18 cellular contexts compared by ENCODE assay signal in genomic region chr16:81817296-81817695, GRCh38. TPM values are rescaled to one million over a fixed set of nuclear protein-coding genes. Genes with fewer than 3 reads are reported as not detected.
A peak's percentile ranks its signal among the peaks of the same experiment; 100 is the strongest.
DNase-seq lines count a peak whose midpoint lies in the region; ATAC-seq, FAIRE-seq and TF ChIP-seq lines count a peak whose summit lies in the region.
"Had no signal": no experiment of that assay in that cellular context is flagged by ENCODE, and none has a peak within 500 bp of the region (broad histone marks: within the 10 kb centered on the region; RNA-seq: fewer than 3 reads in every experiment).

No MANE protein-coding gene starts in this region.

- intact Hi-C loops in GM12878 (cut with micrococcal nuclease; ENCODE audit: unreplicated experiment) (loop anchor here (1.0 to 10.0 kb wide), 4 partner anchors 19 to 332 kb away; no protein-coding TSS in a partner anchor), transverse colon (cut with DNase I; ENCODE audit: low total_unique reads) (no loop called here)

- TF ChIP-seq EP300 in GM12878 (IDR thresholded peaks at IDR 0.05; ENCODE audit: borderline replicate concordance in 1 of 2, control insufficient read depth in 1 of 2, low read depth in 2 of 2, low read length in 2 of 2) (peak; percentile 69 to 86; a peak in 3 of 4 replicates), transverse colon (IDR thresholded peaks at IDR 0.05; ENCODE audit: low read depth) (no peak)

- peak overlapping the region; percentile 98 for H3K27ac ChIP-seq in GM12878 (ENCODE audit: control insufficient read depth, insufficient read depth)
- peak overlapping the region; percentile 44 to 61 (median 49) for H3K27ac ChIP-seq in transverse colon
- H3K27ac ChIP-seq: cardiac muscle cell had no signal

- H3K27me3 Mint-ChIP-seq in activated naive CD8-positive, alpha-beta T cell treated with anti-CD3 and anti-CD28 coated beads, Interleukin-2, amount 50 U/mL, for 24 hours: peaks cover 2% of the 10 kb centered on the region
- peaks cover 5% of the 10 kb centered on the region for H3K27me3 Mint-ChIP-seq in activated naive CD8-positive, alpha-beta T cell treated with anti-CD3 and anti-CD28 coated beads for 36 hours

- H3K9me3 Mint-ChIP-seq in activated naive CD8-positive, alpha-beta T cell treated with anti-CD3 and anti-CD28 coated beads, Interleukin-2, amount 50 U/mL, for 24 hours: no peaks in the 10 kb centered on the region
- peaks cover 3% of the 10 kb centered on the region for H3K9me3 Mint-ChIP-seq in activated naive CD8-positive, alpha-beta T cell treated with anti-CD3 and anti-CD28 coated beads for 36 hours
- H3K9me3 Mint-ChIP-seq: activated naive CD8-positive, alpha-beta T cell treated with anti-CD3 and anti-CD28 coated beads, Interleukin-2, amount 10 ng/mL, durations not matched to agents 7 days and 5 days; HFFc6 had no signal

- H3K27ac Mint-ChIP-seq in activated naive CD8-positive, alpha-beta T cell treated with anti-CD3 and anti-CD28 coated beads, Interleukin-2, amount 50 U/mL, for 24 hours: peak overlapping the region; percentile 35
- no peak overlapping the region for H3K27ac Mint-ChIP-seq in activated naive CD8-positive, alpha-beta T cell treated with anti-CD3 and anti-CD28 coated beads for 36 hours
- H3K27ac Mint-ChIP-seq: HFFc6 had no signal

- no peaks in the 10 kb centered on the region for H3K27me3 ChIP-seq in GM12878 (replicated peaks in 1 of 2; ENCODE audit: control insufficient read depth in 2 of 2, insufficient read depth in 2 of 2, low read length in 1 of 2)
- no peaks in the 10 kb centered on the region for H3K27me3 ChIP-seq in transverse colon
- H3K27me3 ChIP-seq: cardiac muscle cell had no signal

- peak overlapping the region; percentile 92 for H3K4me2 ChIP-seq in GM12878 (ENCODE audit: control insufficient read depth, insufficient read depth)

- no TSS peak for BruUV-seq in GM12878 (replicated peaks; lab: Mats Ljungman, UMichigan)

- in situ Hi-C loops in GM12878 (cut with MboI): no loop called here
- in situ Hi-C loops in transverse colon (cut with MboI; ENCODE audit: low pct_ligation_motif_present in 1 of 4, low pct_unique_long_range_greater_than_20kb in 1 of 4, low sequenced_read_pairs in 3 of 4): no loop called here

- H3K4me3 Mint-ChIP-seq in activated naive CD8-positive, alpha-beta T cell treated with anti-CD3 and anti-CD28 coated beads, Interleukin-2, amount 50 U/mL, for 24 hours: no peak overlapping the region
- H3K4me3 Mint-ChIP-seq in activated naive CD8-positive, alpha-beta T cell treated with anti-CD3 and anti-CD28 coated beads for 36 hours: no peak overlapping the region
- H3K4me3 Mint-ChIP-seq: HFFc6 had no signal

- ATAC-seq in activated naive CD8-positive, alpha-beta T cell treated with anti-CD3 and anti-CD28 coated beads, Interleukin-2, amount 50 U/mL, for 24 hours: no peak
- ATAC-seq in HG03159 (IDR thresholded peaks at IDR 0.05; ENCODE audit: unreplicated experiment) (peak; percentile 38), GM12878 (peak; percentile 47)
- ATAC-seq: stimulated activated naive CD8-positive, alpha-beta T cell treated with anti-CD3 and anti-CD28 coated beads, Interleukin-15, Interleukin-2, amounts not matched to agents 100 U/mL and 50 U/mL, for 24 hours had no signal

- H3K4me1 Mint-ChIP-seq in activated naive CD8-positive, alpha-beta T cell treated with anti-CD3 and anti-CD28 coated beads, Interleukin-2, amount 50 U/mL, for 24 hours: peaks cover 59% of the 10 kb centered on the region
- peaks cover 10% of the 10 kb centered on the region for H3K4me1 Mint-ChIP-seq in activated naive CD8-positive, alpha-beta T cell treated with anti-CD3 and anti-CD28 coated beads for 36 hours

- RAD21 ChIA-PET in GM12878 (lab: Charles Lee; ENCODE audit: unreplicated experiment): interaction anchor here (0.7 to 5.8 kb wide), 25 partner anchors 8 to 336 kb away, joined by 3 to 67 read pairs (median 11); partner anchors contain the start of gene PLCG2

- H3K4me3 ChIP-seq in GM12878 (peak overlapping the region; percentile 35; the same call in 1 of the 2 replicates), transverse colon (no peak overlapping the region)
- H3K4me3 ChIP-seq: cardiac muscle cell had no signal

- H4K20me1 ChIP-seq in GM12878 (ENCODE audit: control insufficient read depth, insufficient read depth): no peaks in the 10 kb centered on the region

- SMC1A ChIA-PET in GM12878 (lab: Charles Lee; ENCODE audit: uncharacterized antibody, unreplicated experiment): interaction anchor here (0.7 to 8.4 kb wide), 17 partner anchors 10 to 100 kb away, joined by 3 to 135 read pairs (median 9); partner anchors contain the start of gene PLCG2

- peaks cover 97% of the 10 kb centered on the region for H3K79me2 ChIP-seq in GM12878 (ENCODE audit: control insufficient read depth, insufficient read depth, low read length)

- peaks cover 4% of the 10 kb centered on the region in 2 experiments; a peak in 2 of 4 replicates for H3K36me3 ChIP-seq in GM12878 (ENCODE audit: control insufficient read depth in 2 of 2, insufficient read depth in 2 of 2, low read length in 1 of 2)
- H3K36me3 ChIP-seq in transverse colon: no peaks in the 10 kb centered on the region
- H3K36me3 ChIP-seq: cardiac muscle cell had no signal

- TF ChIP-seq CTCF in GM12878 (IDR thresholded peaks at IDR 0.05 in 2 of 3, conservative IDR thresholded peaks at IDR 0.05 in 1 of 3; ENCODE audit: control insufficient read depth in 2 of 3, extremely low read depth in 1 of 3, insufficient read depth in 1 of 3, low read depth in 3 of 3, low read length in 3 of 3) (no peak), transverse colon (IDR thresholded peaks at IDR 0.05) (no peak)

- no peak for FAIRE-seq in GM12878 (lab: Jason Lieb, UNC)
- FAIRE-seq: G401.6 had no signal

- H3K9ac ChIP-seq in GM12878 (ENCODE audit: control insufficient read depth, insufficient read depth, low read length): peak overlapping the region; percentile 84

- POLR2A ChIA-PET in GM12878 (lab: Charles Lee): interaction anchor here (0.9 to 4.1 kb wide), 15 partner anchors 8 to 337 kb away, joined by 3 to 46 read pairs (median 8); partner anchors contain the start of gene PLCG2

- CTCF ChIA-PET in GM12878 (lab: Yijun Ruan, JAX): interaction anchor here (0.8 to 4.3 kb wide), 17 partner anchors 8 to 77 kb away, joined by 3 to 40 read pairs (median 5); no protein-coding TSS in a partner anchor

- 0 out of 2 replicates have a peak, but pooled peaks have one; percentile 15 for TF ChIP-seq RAD21 in GM12878 (IDR thresholded peaks at IDR 0.05; ENCODE audit: insufficient read depth, low read depth, low read length)

- 2% methylated on average over 8 of the region's 8 CpGs for WGBS in GM12878 (ENCODE audit: insufficient coverage, insufficient replicate concordance, low lambda C conversion rate, missing lambda C conversion rate)
- 72 to 77% methylated on average over 7 to 8 of the region's 8 CpGs for WGBS in transverse colon (ENCODE audit: low coverage in 1 of 2), 2 donors

- DNase-seq in activated naive CD8-positive, alpha-beta T cell treated with anti-CD3 and anti-CD28 coated beads, Interleukin-2, amount 50 U/mL, for 24 hours: no peak
- no peak for DNase-seq in activated naive CD8-positive, alpha-beta T cell treated with anti-CD3 and anti-CD28 coated beads for 36 hours
- DNase-seq in GM12878 (ENCODE audit: low read depth, low spot score): no peak
- DNase-seq in transverse colon: peak; percentile 47
- DNase-seq in NCI-H2107 treated with DMSO at 0.1 percent for 48 hours (lab: John Stamatoyannopoulos, UW; ENCODE audit: unreplicated experiment): no peak
- DNase-seq in central memory CD4-positive, alpha-beta T cell: no peak
- DNase-seq in middle frontal gyrus (ENCODE audit: extremely low spot score, low spot score): no peak
- DNase-seq: activated CD4-positive, alpha-beta T cell treated with anti-CD3 and anti-CD28 coated beads for 1 hour; activated naive CD8-positive, alpha-beta T cell treated with anti-CD3 and anti-CD28 coated beads, Interleukin-2, amount 10 ng/mL, durations not matched to agents 7 days and 5 days; COR-L47; HFFc6; mesendoderm; NCI-H1105; NCI-H510A treated with DMSO at 0.1 percent for 48 hours; stimulated activated naive CD8-positive, alpha-beta T cell treated with anti-CD3 and anti-CD28 coated beads, Interleukin-15, Interleukin-2, amounts not matched to agents 100 U/mL and 50 U/mL, for 24 hours had no signal

- H3K9me3 ChIP-seq in GM12878 (replicated peaks; ENCODE audit: control insufficient read depth, insufficient read depth, low read length) (peaks cover 2% of the 10 kb centered on the region; the same call in 1 of the 3 replicates), transverse colon (no peaks in the 10 kb centered on the region)

- H2AFZ ChIP-seq in GM12878 (ENCODE audit: control insufficient read depth, low read depth, low read length): no peak overlapping the region

- no peak for TF ChIP-seq POLR2A in GM12878 (IDR thresholded peaks at IDR 0.05; ENCODE audit: low read depth, low read length)
- TF ChIP-seq POLR2A in transverse colon (IDR thresholded peaks at IDR 0.05): no peak

- H3K4me1 ChIP-seq in GM12878 (ENCODE audit: control insufficient read depth, insufficient read depth, low read length) (peaks cover 81% of the 10 kb centered on the region), transverse colon (no peaks in the 10 kb centered on the region)

- H3K36me3 Mint-ChIP-seq in activated naive CD8-positive, alpha-beta T cell treated with anti-CD3 and anti-CD28 coated beads, Interleukin-2, amount 50 U/mL, for 24 hours (ENCODE audit: low read depth): no peaks in the 10 kb centered on the region
- H3K36me3 Mint-ChIP-seq in activated naive CD8-positive, alpha-beta T cell treated with anti-CD3 and anti-CD28 coated beads for 36 hours: peaks cover 2% of the 10 kb centered on the region

TF ChIP-seq in GM12878, 131 proteins besides CTCF, POLR2A, EP300 and RAD21 (continues in another document):
- TF ChIP-seq RAD51 (IDR thresholded peaks at IDR 0.05): no peak; the same call in 1 of the 2 replicates

RNA-seq across cellular contexts. Expression of gene PLCG2, which starts 38.2 kb away (rescaled TPM):
- 1 to 10 TPM; 7.7 to 8.1 TPM for total RNA-seq in activated naive CD8-positive, alpha-beta T cell treated with anti-CD3 and anti-CD28 coated beads for 36 hours
- 718 and 719 TPM in 2 replicates for total RNA-seq in GM12878 (2013; cell fraction: nucleolus; rRNA removed)
- 131 and 138 TPM in 2 replicates for total RNA-seq in GM12878 (2014; rRNA removed)
- total RNA-seq in GM12878 (2014; rRNA removed; fragmentation: Illumina TruSeq; extraction: Trizol): 137 and 139 TPM in 2 replicates
- 243 and 256 TPM in 2 replicates for total RNA-seq in GM12878 (2021)
- polyA plus RNA-seq in GM12878 (2011; ENCODE audit: low read depth): 62.1 TPM
- 245 and 253 TPM in 2 replicates for polyA plus RNA-seq in GM12878 (2011; rRNA removed)
- 204 and 222 TPM in 2 replicates for polyA plus RNA-seq in GM12878 (2011; cell fraction: cytosol; rRNA removed)
- polyA plus RNA-seq in GM12878 (2011; cell fraction: nucleus; rRNA removed): 783 and 874 TPM in 2 replicates
- polyA plus RNA-seq in GM12878 (2012): 112 and 157 TPM in 2 replicates
- 151 and 159 TPM in 2 replicates for polyA plus RNA-seq in GM12878 (2014; fragmentation: Illumina TruSeq; extraction: Trizol)
- polyA plus RNA-seq in GM12878 (2014; fragmentation: Nextera tagmentation; extraction: Ambion mirVana): 10 to 100 TPM; 47.6 to 53.9 TPM
- 148 and 152 TPM in 2 replicates for polyA plus RNA-seq in GM12878 (2014; rRNA removed)
- polyA plus RNA-seq in GM12878 (2016; fragmentation: Nextera tagmentation; extraction: Ambion mirVana): 100 to 1,000 TPM; 156 to 168 TPM
- 502 and 650 TPM in 2 replicates for polyA minus RNA-seq in GM12878 (2011; rRNA and poly(A)+ RNA removed)
- 202 and 205 TPM in 2 replicates for polyA minus RNA-seq in GM12878 (2011; cell fraction: cytosol; rRNA and poly(A)+ RNA removed)
- polyA minus RNA-seq in GM12878 (2011; cell fraction: nucleus; rRNA and poly(A)+ RNA removed): 448 and 681 TPM in 2 replicates
- 10 to 100 TPM in 3 of 4 donors, 1 to 10 TPM in 1; 9.0 to 65.9 (median 28.6) TPM for total RNA-seq in transverse colon
